1 cellular context compared by ENCODE assay signal in genomic region chr2:178478102-178478441, GRCh38.
TF ChIP-seq lines count a peak whose summit lies in the region.

No MANE protein-coding gene starts in this region.

TF ChIP-seq in HEK293, 187 proteins besides CTCF, POLR2A, EP300 and RAD21 (continued from another document):
- TF ChIP-seq PRDM4 (tag by site-specific recombination; IDR thresholded peaks at IDR 0.05) (no peak), ZNF548 (tag by site-specific recombination; IDR thresholded peaks at IDR 0.05) (no peak), ZNF350 (tag by site-specific recombination; IDR thresholded peaks at IDR 0.05) (no peak)
